In the genomic region with DNA sequence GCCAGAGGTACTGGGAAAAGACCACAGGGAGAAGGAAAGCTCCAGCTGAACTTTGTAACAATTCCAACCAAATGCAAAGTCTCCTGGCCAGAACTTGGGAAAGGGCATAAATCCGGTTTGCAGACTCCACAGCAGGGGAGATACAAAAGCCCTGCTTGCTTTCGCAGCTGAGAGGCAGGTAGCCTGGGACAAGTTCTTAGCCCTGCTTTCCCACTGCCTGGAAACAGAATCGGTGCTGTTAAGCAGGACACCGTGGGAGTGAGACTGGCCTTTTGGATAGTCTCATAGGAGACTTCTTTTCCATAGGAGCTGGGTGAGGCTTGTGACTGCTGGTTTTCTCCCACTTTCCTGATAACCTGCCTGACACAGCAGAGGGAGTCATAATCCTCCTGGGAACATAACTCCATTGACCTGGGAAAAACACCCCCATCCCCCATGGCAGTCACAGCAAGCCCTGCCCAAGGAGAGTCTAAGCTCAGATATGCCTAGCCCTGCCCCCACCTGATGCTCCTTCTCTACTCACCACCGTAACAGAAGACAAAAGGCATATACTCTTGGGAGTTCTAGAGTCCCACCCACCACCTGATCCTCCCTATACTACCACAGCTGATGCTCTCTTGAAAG, we compare ENCODE assay signal across 14 cellular contexts.
"Had no signal": no experiment of that assay in that cellular context is flagged by ENCODE, and none has a peak within 500 bp of the region (broad histone marks: within the 10 kb centered on the region; RNA-seq: fewer than 3 reads in every experiment).

No MANE protein-coding gene starts in this region.

- H3K4me1 Mint-ChIP-seq: mesothelial cell of epicardium had no signal

- H3K4me3 ChIP-seq: cardiac muscle cell, gastrocnemius medialis, right atrium auricular region, tibial nerve had no signal

- H3K27ac Mint-ChIP-seq: activated CD8-positive, alpha-beta T cell treated with anti-CD3 and anti-CD28 coated beads for 36 hours; mesothelial cell of epicardium had no signal

- ATAC-seq: activated CD8-positive, alpha-beta T cell treated with anti-CD3 and anti-CD28 coated beads for 36 hours; gastrocnemius medialis had no signal

- H3K27me3 ChIP-seq: cardiac muscle cell, gastrocnemius medialis, neutrophil, right atrium auricular region, tibial nerve had no signal

- H3K27me3 Mint-ChIP-seq: activated CD8-positive, alpha-beta T cell treated with anti-CD3 and anti-CD28 coated beads for 36 hours had no signal

- H3K9me3 ChIP-seq: gastrocnemius medialis, neutrophil had no signal

- DNase-seq: activated CD4-positive, alpha-beta T cell treated with anti-CD3 and anti-CD28 coated beads for 4 hours; activated CD8-positive, alpha-beta memory T cell treated with anti-CD3 and anti-CD28 coated beads, Interleukin-2, amount 50 U/mL, for 4 hours; activated CD8-positive, alpha-beta T cell treated with anti-CD3 and anti-CD28 coated beads for 36 hours; activated naive CD4-positive, alpha-beta T cell; effector CD4-positive, alpha-beta T cell; gastrocnemius medialis; small intestine; T-helper 1 cell had no signal

- H3K4me1 ChIP-seq: gastrocnemius medialis, right atrium auricular region, tibial nerve had no signal

- H3K36me3 ChIP-seq: cardiac muscle cell, gastrocnemius medialis, neutrophil, right atrium auricular region, tibial nerve had no signal

- H3K27ac ChIP-seq: cardiac muscle cell, gastrocnemius medialis, neutrophil, right atrium auricular region, tibial nerve, VCaP had no signal

- H3K4me3 Mint-ChIP-seq: activated CD8-positive, alpha-beta T cell treated with anti-CD3 and anti-CD28 coated beads for 36 hours; mesothelial cell of epicardium had no signal
